In genomic region chr13:73924607-73925006, GRCh38 we compare ENCODE assay signal across 9 cellular contexts.
DNase-seq lines count a peak whose midpoint lies in the region; ATAC-seq and TF ChIP-seq lines count a peak whose summit lies in the region.
"Had no signal": no experiment of that assay in that cellular context is flagged by ENCODE, and none has a peak within 500 bp of the region (broad histone marks: within the 10 kb centered on the region; RNA-seq: fewer than 3 reads in every experiment).

No MANE protein-coding gene starts in this region.

- no peak for TF ChIP-seq CTCF in natural killer cell (IDR thresholded peaks at IDR 0.05)
- TF ChIP-seq CTCF in colonic mucosa (IDR thresholded peaks at IDR 0.05) = no peak

- H3K4me1 ChIP-seq in colonic mucosa = no peaks in the 10 kb centered on the region

- no peaks in the 10 kb centered on the region for H3K36me3 Mint-ChIP-seq in natural killer cell

- no peaks in the 10 kb centered on the region for H3K27me3 Mint-ChIP-seq in natural killer cell (ENCODE audit: low read depth in 2 of 2)

- DNase-seq in natural killer cell (no peak), NCI-H510A treated with DMSO at 0.1 percent for 48 hours (lab: John Stamatoyannopoulos, UW) (no peak), AML-193 (lab: John Stamatoyannopoulos, UW) (no peak), colonic mucosa (no peak)
- no peak for DNase-seq in effector CD4-positive, alpha-beta T cell

- intact Hi-C loops in natural killer cell (cut with micrococcal nuclease) (no loop called here), colonic mucosa (cut with DNase I) (no loop called here)

- no peaks in the 10 kb centered on the region for H3K9me3 ChIP-seq in colonic mucosa
- H3K9me3 ChIP-seq: thoracic aorta had no signal

- H3K27me3 ChIP-seq in colonic mucosa = no peaks in the 10 kb centered on the region

- ATAC-seq in GM19023 (IDR thresholded peaks at IDR 0.05; ENCODE audit: unreplicated experiment) (peak; percentile 85), GM21717 (IDR thresholded peaks at IDR 0.05; ENCODE audit: unreplicated experiment) (peak; percentile 94), HG03354 (IDR thresholded peaks at IDR 0.05; ENCODE audit: poor library complexity, severe bottlenecking, unreplicated experiment) (peak; percentile 82), natural killer cell (peak in 1 of 3 donors; percentile 11)

- H3K4me3 Mint-ChIP-seq in natural killer cell = no peak overlapping the region

- no peak overlapping the region for H3K27ac ChIP-seq in colonic mucosa
- H3K27ac ChIP-seq: thoracic aorta had no signal

- no peaks in the 10 kb centered on the region for H3K36me3 ChIP-seq in colonic mucosa
- H3K36me3 ChIP-seq: thoracic aorta had no signal

- H3K4me3 ChIP-seq in colonic mucosa = no peak overlapping the region
- H3K4me3 ChIP-seq: thoracic aorta had no signal

- H3K9me3 Mint-ChIP-seq in natural killer cell = no peaks in the 10 kb centered on the region

- H3K27ac Mint-ChIP-seq in natural killer cell = peak overlapping the region; percentile 79 to 80

- peaks cover 79 to 86% of the 10 kb centered on the region in 2 donors for H3K4me1 Mint-ChIP-seq in natural killer cell

- no peak overlapping the region for H3K9ac ChIP-seq in colonic mucosa (ENCODE audit: low read depth in 2 of 2, low read length in 2 of 2)
